Comparison of ENCODE assay signal across 8 cellular contexts in genomic region chr6:2855061-2855519, GRCh38. TPM values are rescaled to one million over a fixed set of nuclear protein-coding genes. Genes with fewer than 3 reads are reported as not detected.
DNase-seq lines count a peak whose midpoint lies in the region; ATAC-seq lines count a peak whose summit lies in the region.

No MANE protein-coding gene starts in this region.

- H3K9me3 Mint-ChIP-seq in stimulated activated naive CD8-positive, alpha-beta T cell treated with anti-CD3 and anti-CD28 coated beads, Interleukin-15, Interleukin-2, amounts not matched to agents 100 ng/mL and 50 ng/mL, for 24 hours, result no peaks in the 10 kb centered on the region
- H3K9me3 Mint-ChIP-seq in naive thymus-derived CD8-positive, alpha-beta T cell, result no peaks in the 10 kb centered on the region

- peak overlapping the region; percentile 76 for H3K4me3 Mint-ChIP-seq in stimulated activated naive CD8-positive, alpha-beta T cell treated with anti-CD3 and anti-CD28 coated beads, Interleukin-15, Interleukin-2, amounts not matched to agents 100 ng/mL and 50 ng/mL, for 24 hours
- H3K4me3 Mint-ChIP-seq in naive thymus-derived CD8-positive, alpha-beta T cell, result peak overlapping the region in 9 of 10 donors; percentile 55 to 86 (median 77)

- no peaks in the 10 kb centered on the region for H3K27me3 Mint-ChIP-seq in stimulated activated naive CD8-positive, alpha-beta T cell treated with anti-CD3 and anti-CD28 coated beads, Interleukin-15, Interleukin-2, amounts not matched to agents 100 ng/mL and 50 ng/mL, for 24 hours
- H3K27me3 Mint-ChIP-seq in naive thymus-derived CD8-positive, alpha-beta T cell, result peaks cover 0 to 2% (median 0%) of the 10 kb centered on the region in 5 donors

- ATAC-seq in stimulated activated naive CD8-positive, alpha-beta T cell treated with anti-CD3 and anti-CD28 coated beads, Interleukin-15, Interleukin-2, amounts not matched to agents 100 U/mL and 50 U/mL, for 24 hours, result no peak
- no peak for ATAC-seq in naive thymus-derived CD8-positive, alpha-beta T cell
- ATAC-seq in HG02623 (IDR thresholded peaks at IDR 0.05; ENCODE audit: unreplicated experiment) (no peak), HG02852 (IDR thresholded peaks at IDR 0.05; ENCODE audit: unreplicated experiment) (no peak)

- H3K27ac Mint-ChIP-seq in stimulated activated naive CD8-positive, alpha-beta T cell treated with anti-CD3 and anti-CD28 coated beads, Interleukin-15, Interleukin-2, amounts not matched to agents 100 ng/mL and 50 ng/mL, for 24 hours, result peak overlapping the region; percentile 98
- peak overlapping the region; percentile 85 to 100 (median 98) for H3K27ac Mint-ChIP-seq in naive thymus-derived CD8-positive, alpha-beta T cell

- POLR2A ChIA-PET in naive thymus-derived CD8-positive, alpha-beta T cell (lab: Charles Lee), result interaction anchor here (0.8 to 4.3 kb wide), 12 partner anchors 8 to 135 kb away, joined by 5 to 27 read pairs (median 6); partner anchors contain the start of genes SERPINB1, SERPINB6 and SERPINB9

- peaks cover 88% of the 10 kb centered on the region for H3K4me1 Mint-ChIP-seq in stimulated activated naive CD8-positive, alpha-beta T cell treated with anti-CD3 and anti-CD28 coated beads, Interleukin-15, Interleukin-2, amounts not matched to agents 100 ng/mL and 50 ng/mL, for 24 hours (ENCODE audit: low read depth)
- H3K4me1 Mint-ChIP-seq in naive thymus-derived CD8-positive, alpha-beta T cell, result peaks cover 38 to 81% (median 76%) of the 10 kb centered on the region in 4 donors

- no peaks in the 10 kb centered on the region for H3K36me3 Mint-ChIP-seq in stimulated activated naive CD8-positive, alpha-beta T cell treated with anti-CD3 and anti-CD28 coated beads, Interleukin-15, Interleukin-2, amounts not matched to agents 100 ng/mL and 50 ng/mL, for 24 hours (ENCODE audit: low read depth)
- H3K36me3 Mint-ChIP-seq in naive thymus-derived CD8-positive, alpha-beta T cell, result no peaks in the 10 kb centered on the region

- DNase-seq in stimulated activated naive CD8-positive, alpha-beta T cell treated with anti-CD3 and anti-CD28 coated beads, Interleukin-15, Interleukin-2, amounts not matched to agents 100 U/mL and 50 U/mL, for 24 hours, result no peak
- peak; percentile 94 for DNase-seq in dermis blood vessel endothelial cell
- DNase-seq in naive thymus-derived CD8-positive, alpha-beta T cell, result no peak
- DNase-seq in activated gamma-delta T cell treated with Interleukin-2 at 50 U/mL for 16 hours, result no peak
- no peak for DNase-seq in NCI-H2196 (lab: John Stamatoyannopoulos, UW; ENCODE audit: unreplicated experiment)

RNA-seq across cellular contexts. Expression of gene SERPINB1, which starts 13.4 kb away (rescaled TPM):
- 32.2 and 57.8 TPM in 2 replicates for total RNA-seq in dermis blood vessel endothelial cell
- total RNA-seq in naive thymus-derived CD8-positive, alpha-beta T cell, result 10 to 100 TPM; 65.3 to 67.1 TPM
- polyA plus RNA-seq in naive thymus-derived CD8-positive, alpha-beta T cell, result 100 to 1,000 TPM; 121 to 130 (median 123) TPM

RNA-seq across cellular contexts. Expression of gene SERPINB9, which starts 48.0 kb away (rescaled TPM):
- total RNA-seq in dermis blood vessel endothelial cell, result 37.3 and 98.0 TPM in 2 replicates
- 10 to 100 TPM; 56.6 to 57.1 TPM for total RNA-seq in naive thymus-derived CD8-positive, alpha-beta T cell
- 10 to 100 TPM; 29.9 to 37.2 (median 35.0) TPM for polyA plus RNA-seq in naive thymus-derived CD8-positive, alpha-beta T cell
